ENCODE assay signal across 11 cellular contexts in genomic region chr9:98365227-98365669, GRCh38.
A peak's percentile ranks its signal among the peaks of the same experiment; 100 is the strongest.
DNase-seq lines count a peak whose midpoint lies in the region; ATAC-seq and TF ChIP-seq lines count a peak whose summit lies in the region.
"Had no signal": no experiment of that assay in that cellular context is flagged by ENCODE, and none has a peak within 500 bp of the region (broad histone marks: within the 10 kb centered on the region; RNA-seq: fewer than 3 reads in every experiment).

No MANE protein-coding gene starts in this region.

- TF ChIP-seq CTCF in KMS-11 (conservative IDR thresholded peaks at IDR 0.05; ENCODE audit: low read depth, low read length) = peak; percentile 78
- TF ChIP-seq CTCF in chondrocyte (IDR thresholded peaks at IDR 0.05) = peak; percentile 69
- peak; percentile 60 for TF ChIP-seq CTCF in neural crest cell (conservative IDR thresholded peaks at IDR 0.05)
- no peak for TF ChIP-seq CTCF in coronary artery (IDR thresholded peaks at IDR 0.05)

- peaks cover 1% of the 10 kb centered on the region for H3K36me3 Mint-ChIP-seq in chondrocyte (ENCODE audit: low read depth)
- peaks cover 6% of the 10 kb centered on the region for H3K36me3 Mint-ChIP-seq in neural crest cell (ENCODE audit: low read depth)
- peaks cover 3% of the 10 kb centered on the region for H3K36me3 Mint-ChIP-seq in activated CD8-positive, alpha-beta memory T cell treated with anti-CD3 and anti-CD28 coated beads, Interleukin-2, amount 10 ng/mL, durations not matched to agents 7 days and 5 days

- H3K4me1 Mint-ChIP-seq in chondrocyte (ENCODE audit: low read depth) (no peaks in the 10 kb centered on the region), neural crest cell (no peaks in the 10 kb centered on the region)
- no peaks in the 10 kb centered on the region for H3K4me1 Mint-ChIP-seq in activated CD8-positive, alpha-beta memory T cell treated with anti-CD3 and anti-CD28 coated beads, Interleukin-2, amount 10 ng/mL, durations not matched to agents 7 days and 5 days
- H3K4me1 Mint-ChIP-seq: CD8-positive, alpha-beta memory T cell had no signal

- H4K20me1 ChIP-seq in KMS-11 (ENCODE audit: insufficient read depth) = no peaks in the 10 kb centered on the region

- CTCF ChIA-PET in activated CD8-positive, alpha-beta memory T cell treated with anti-CD3 and anti-CD28 coated beads, Interleukin-2, amount 10 ng/mL, durations not matched to agents 7 days and 5 days (lab: Charles Lee) = interaction anchor here (1.2 kb wide), 1 partner anchor 21 kb away, joined by 3 read pairs; no protein-coding TSS in a partner anchor

- H3K27me3 Mint-ChIP-seq in chondrocyte (ENCODE audit: low read depth) (peaks cover 26% of the 10 kb centered on the region), neural crest cell (ENCODE audit: low read depth) (peaks cover 21% of the 10 kb centered on the region)
- peaks cover 16% of the 10 kb centered on the region for H3K27me3 Mint-ChIP-seq in activated CD8-positive, alpha-beta memory T cell treated with anti-CD3 and anti-CD28 coated beads, Interleukin-2, amount 10 ng/mL, durations not matched to agents 7 days and 5 days

- no peak overlapping the region for H3K4me2 ChIP-seq in KMS-11

- H3K27ac ChIP-seq in KMS-11 = no peak overlapping the region
- H3K27ac ChIP-seq in coronary artery = no peak overlapping the region
- H3K27ac ChIP-seq: RWPE1 had no signal

- H3K9ac ChIP-seq in KMS-11 = no peak overlapping the region

- H3K27me3 ChIP-seq in KMS-11 (ENCODE audit: insufficient read depth, low read depth) = no peaks in the 10 kb centered on the region

- no peak for ATAC-seq in activated CD8-positive, alpha-beta memory T cell treated with anti-CD3 and anti-CD28 coated beads, Interleukin-2, amount 10 ng/mL, durations not matched to agents 7 days and 5 days

- peak; percentile 10 for DNase-seq in NCI-H748 (lab: John Stamatoyannopoulos, UW; ENCODE audit: unreplicated experiment)
- no peak for DNase-seq in NCI-H748 treated with DMSO at 0.1 percent for 48 hours (lab: John Stamatoyannopoulos, UW)
- no peak for DNase-seq in chondrocyte (ENCODE audit: low spot score)
- DNase-seq in neural crest cell (ENCODE audit: low read depth, low spot score) = no peak
- no peak for DNase-seq in H4 (ENCODE audit: low spot score)
- no peak for DNase-seq in coronary artery (ENCODE audit: low spot score)
- DNase-seq in activated CD8-positive, alpha-beta memory T cell treated with anti-CD3 and anti-CD28 coated beads, Interleukin-2, amount 10 ng/mL, durations not matched to agents 7 days and 5 days = no peak
- DNase-seq: CD8-positive, alpha-beta memory T cell; cerebellar nuclear complex had no signal

- H3K36me3 ChIP-seq in KMS-11 (ENCODE audit: insufficient read depth) = no peaks in the 10 kb centered on the region

- no peak overlapping the region for H3K4me3 ChIP-seq in KMS-11 (IDR thresholded peaks at IDR 0.05; ENCODE audit: insufficient read depth, low read depth, low read length)
- no peak overlapping the region for H3K4me3 ChIP-seq in coronary artery

- no peak overlapping the region for H2AFZ ChIP-seq in KMS-11 (ENCODE audit: low read depth)

- H3K27ac Mint-ChIP-seq in chondrocyte (ENCODE audit: unreplicated experiment) = no peak overlapping the region
- H3K27ac Mint-ChIP-seq in neural crest cell (ENCODE audit: unreplicated experiment) = no peak overlapping the region
- H3K27ac Mint-ChIP-seq in activated CD8-positive, alpha-beta memory T cell treated with anti-CD3 and anti-CD28 coated beads, Interleukin-2, amount 10 ng/mL, durations not matched to agents 7 days and 5 days = no peak overlapping the region
- H3K27ac Mint-ChIP-seq: CD8-positive, alpha-beta memory T cell had no signal

- H3K4me3 Mint-ChIP-seq in chondrocyte (ENCODE audit: unreplicated experiment) (no peak overlapping the region), neural crest cell (no peak overlapping the region)
- H3K4me3 Mint-ChIP-seq in activated CD8-positive, alpha-beta memory T cell treated with anti-CD3 and anti-CD28 coated beads, Interleukin-2, amount 10 ng/mL, durations not matched to agents 7 days and 5 days = no peak overlapping the region
- H3K4me3 Mint-ChIP-seq: CD8-positive, alpha-beta memory T cell had no signal

- H3K9me3 Mint-ChIP-seq in chondrocyte (ENCODE audit: low read depth) = peaks cover 11% of the 10 kb centered on the region
- H3K9me3 Mint-ChIP-seq in neural crest cell = peaks cover 11% of the 10 kb centered on the region
- H3K9me3 Mint-ChIP-seq in activated CD8-positive, alpha-beta memory T cell treated with anti-CD3 and anti-CD28 coated beads, Interleukin-2, amount 10 ng/mL, durations not matched to agents 7 days and 5 days (ENCODE audit: low read depth) = peaks cover 11% of the 10 kb centered on the region

- H3K79me2 ChIP-seq in KMS-11 (ENCODE audit: insufficient read depth, low read depth) = no peaks in the 10 kb centered on the region

- no peaks in the 10 kb centered on the region for H3K4me1 ChIP-seq in KMS-11 (ENCODE audit: low read depth, poor library complexity, severe bottlenecking)
